In genomic region chr6:21398741-21399140, GRCh38 we compare ENCODE assay signal across 24 cellular contexts.
"Had no signal": no experiment of that assay in that cellular context is flagged by ENCODE, and none has a peak within 500 bp of the region (broad histone marks: within the 10 kb centered on the region; RNA-seq: fewer than 3 reads in every experiment).

No MANE protein-coding gene starts in this region.

- H3K27ac Mint-ChIP-seq: immature natural killer cell; naive thymus-derived CD4-positive, alpha-beta T cell; natural killer cell treated with Interleukin-12 subunit alpha and Interleukin-12 subunit beta and Interleukin-15 and Interleukin-18, amount 100 ng/mL, for 72 hours; progenitor cell of endocrine pancreas; stimulated activated naive B cell treated with anti-CD40 and anti-IgM and Interleukin-4, amounts not matched to agents 10 μg/mL and 1 μg/mL and 100 μg/mL, for 72 hours had no signal

- H3K36me3 Mint-ChIP-seq: immature natural killer cell; naive thymus-derived CD4-positive, alpha-beta T cell; natural killer cell treated with Interleukin-12 subunit alpha and Interleukin-12 subunit beta and Interleukin-15 and Interleukin-18, amount 100 ng/mL, for 72 hours; stimulated activated naive B cell treated with anti-CD40 and anti-IgM and Interleukin-4, amounts not matched to agents 10 μg/mL and 1 μg/mL and 100 μg/mL, for 72 hours had no signal

- H3K9me3 Mint-ChIP-seq: immature natural killer cell; natural killer cell treated with Interleukin-12 subunit alpha and Interleukin-12 subunit beta and Interleukin-15 and Interleukin-18, amount 100 ng/mL, for 72 hours had no signal

- H3K36me3 ChIP-seq: left ventricle myocardium inferior, ovary, right atrium auricular region, stomach, thyroid gland, transverse colon, upper lobe of right lung had no signal

- H3K27me3 ChIP-seq: ovary, right atrium auricular region, stomach, testis, thyroid gland, transverse colon, upper lobe of right lung had no signal

- ATAC-seq: mucosa of descending colon; naive thymus-derived CD4-positive, alpha-beta T cell; natural killer cell treated with Interleukin-12 subunit alpha and Interleukin-12 subunit beta and Interleukin-15 and Interleukin-18, amount 100 ng/mL, for 72 hours; sciatic nerve; stimulated activated naive B cell treated with anti-CD40 and anti-IgM and Interleukin-4, amounts not matched to agents 10 μg/mL and 1 μg/mL and 100 μg/mL, for 72 hours; stimulated activated naive CD8-positive, alpha-beta T cell treated with anti-CD3 and anti-CD28 coated beads, Interleukin-15, Interleukin-2, amounts not matched to agents 100 U/mL and 50 U/mL, for 24 hours; upper lobe of right lung had no signal

- H3K4me1 Mint-ChIP-seq: immature natural killer cell; stimulated activated naive B cell treated with anti-CD40 and anti-IgM and Interleukin-4, amounts not matched to agents 10 μg/mL and 1 μg/mL and 100 μg/mL, for 72 hours had no signal

- DNase-seq: hippocampal formation; immature natural killer cell; left ventricle myocardium inferior; midbrain; mucosa of descending colon; naive thymus-derived CD4-positive, alpha-beta T cell; ovary; stimulated activated CD4-positive, alpha-beta T cell treated with anti-CD3 and anti-CD28 coated beads, Interleukin-12 subunit alpha, Interleukin-12 subunit beta, amount 100 ng/mL, for 4 hours; stimulated activated CD4-positive, alpha-beta T cell treated with anti-CD3 and anti-CD28 coated beads, Interleukin-15, amount 100 ng/mL, for 24 hours; stimulated activated CD4-positive, alpha-beta T cell treated with anti-CD3 and anti-CD28 coated beads, Interleukin-2, amount 100 ng/mL, for 24 hours; stimulated activated CD4-positive, alpha-beta T cell treated with anti-CD3 and anti-CD28 coated beads, Interleukin-4, amount 100 ng/mL, for 1 hour; stimulated activated naive B cell treated with anti-CD40 and anti-IgM and Interleukin-4, amounts not matched to agents 10 μg/mL and 1 μg/mL and 100 μg/mL, for 72 hours; stimulated activated naive CD8-positive, alpha-beta T cell treated with anti-CD3 and anti-CD28 coated beads, Interleukin-15, Interleukin-2, amounts not matched to agents 100 U/mL and 50 U/mL, for 24 hours; stomach; testis; thyroid gland; transverse colon; upper lobe of right lung had no signal

- H3K27me3 Mint-ChIP-seq: progenitor cell of endocrine pancreas had no signal

- H3K4me3 ChIP-seq: left ventricle myocardium inferior, lung, mucosa of descending colon, ovary, right atrium auricular region, skin epidermis, stomach, testis, thyroid gland, transverse colon, upper lobe of right lung had no signal

- H3K9me3 ChIP-seq: left ventricle myocardium inferior, mucosa of descending colon, ovary, right atrium auricular region, stomach, testis, thyroid gland, transverse colon, upper lobe of right lung had no signal

- H3K27ac ChIP-seq: left ventricle myocardium inferior, ovary, right atrium auricular region, skin epidermis, stomach, testis, thyroid gland, transverse colon, upper lobe of right lung had no signal

- H3K4me1 ChIP-seq: left ventricle myocardium inferior, right atrium auricular region, testis, transverse colon, upper lobe of right lung had no signal

- H3K4me3 Mint-ChIP-seq: immature natural killer cell; naive thymus-derived CD4-positive, alpha-beta T cell; natural killer cell treated with Interleukin-12 subunit alpha and Interleukin-12 subunit beta and Interleukin-15 and Interleukin-18, amount 100 ng/mL, for 72 hours; stimulated activated naive B cell treated with anti-CD40 and anti-IgM and Interleukin-4, amounts not matched to agents 10 μg/mL and 1 μg/mL and 100 μg/mL, for 72 hours had no signal
